1 cellular context compared by ENCODE assay signal in the genomic region with DNA sequence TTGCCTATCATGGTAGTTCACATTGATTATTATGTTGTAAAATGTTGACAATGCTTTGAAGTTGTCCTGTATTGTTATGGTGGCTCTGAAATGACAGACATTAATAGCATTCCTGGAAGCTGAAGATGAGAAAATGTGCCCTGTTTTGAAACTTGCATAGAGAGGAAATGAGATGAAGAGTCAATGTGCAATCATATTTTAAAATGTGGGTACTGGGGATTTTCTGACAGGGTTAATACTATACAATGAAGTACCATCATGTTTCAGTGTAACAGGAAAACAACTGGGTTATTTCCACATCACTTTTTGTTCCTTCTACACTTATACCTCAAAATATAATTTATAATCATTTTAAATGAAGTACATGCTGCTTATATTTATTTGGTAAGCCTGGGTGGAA.
TF ChIP-seq lines count a peak whose summit lies in the region.

No MANE protein-coding gene starts in this region.

TF ChIP-seq in SK-N-SH treated with all-trans-retinoic acid at 6 μM for 48 hours, 23 proteins besides CTCF, POLR2A, EP300 and RAD21 (continued from another document):
- TF ChIP-seq RARB (CRISPR knock-in tag; IDR thresholded peaks at IDR 0.05): no peak
- no peak for TF ChIP-seq ZFP30 (CRISPR knock-in tag; IDR thresholded peaks at IDR 0.05)
- no peak for TF ChIP-seq CREB5 (CRISPR knock-in tag; IDR thresholded peaks at IDR 0.05; ENCODE audit: low read depth)
TF ChIP-seq in SK-N-SH treated with all-trans-retinoic acid at 6 μM for 48 hours: peak in this region for 0.
